6 cellular contexts compared by ENCODE assay signal in genomic region chr1:109668123-109668800, GRCh38. TPM values are rescaled to one million over a fixed set of nuclear protein-coding genes. Genes with fewer than 3 reads are reported as not detected.
DNase-seq lines count a peak whose midpoint lies in the region; ATAC-seq, FAIRE-seq and TF ChIP-seq lines count a peak whose summit lies in the region.

No MANE protein-coding gene starts in this region.

- no peak overlapping the region for H3K9ac ChIP-seq in MM.1S (ENCODE audit: low read length)

- no peak for FAIRE-seq in urothelium cell line (lab: Jason Lieb, UNC)

- H3K9me3 Mint-ChIP-seq in stimulated activated naive B cell treated with anti-CD40 and anti-IgM and Interleukin-4, amounts not matched to agents 10 μg/mL and 1 μg/mL and 100 μg/mL, for 72 hours, result peaks cover 0 to 3% of the 10 kb centered on the region in 2 donors

- H3K9me2 ChIP-seq in MM.1S (replicated peaks; ENCODE audit: insufficient read depth, low read length), result no peaks in the 10 kb centered on the region

- H4K20me1 ChIP-seq in MM.1S (ENCODE audit: insufficient read depth, low read length), result no peaks in the 10 kb centered on the region

- peak; percentile 69 to 75 for ATAC-seq in stimulated activated naive B cell treated with anti-CD40 and anti-IgM and Interleukin-4, amounts not matched to agents 10 μg/mL and 1 μg/mL and 100 μg/mL, for 72 hours (replicated peaks)
- no peak for ATAC-seq in GM18858 (IDR thresholded peaks at IDR 0.05; ENCODE audit: unreplicated experiment)

- peaks cover 14 to 23% of the 10 kb centered on the region in 2 donors for H3K4me1 Mint-ChIP-seq in stimulated activated naive B cell treated with anti-CD40 and anti-IgM and Interleukin-4, amounts not matched to agents 10 μg/mL and 1 μg/mL and 100 μg/mL, for 72 hours

- H3K4me2 ChIP-seq in MM.1S (ENCODE audit: low read depth, low read length), result peak overlapping the region; percentile 57; the same call in 1 of the 2 replicates

- H3K4me3 ChIP-seq in MM.1S (ENCODE audit: low read length), result peak overlapping the region; percentile 49; the same call in 1 of the 2 replicates
- H3K4me3 ChIP-seq in fibroblast of the aortic adventitia (ENCODE audit: low read depth, low read length), result peak overlapping the region; percentile 66

- H2AFZ ChIP-seq in MM.1S (ENCODE audit: low read length), result no peak overlapping the region

- peaks cover 0 to 2% of the 10 kb centered on the region in 2 donors for H3K36me3 Mint-ChIP-seq in stimulated activated naive B cell treated with anti-CD40 and anti-IgM and Interleukin-4, amounts not matched to agents 10 μg/mL and 1 μg/mL and 100 μg/mL, for 72 hours

- no peaks in the 10 kb centered on the region for H3F3A ChIP-seq in MM.1S (ENCODE audit: insufficient read depth, low read length)

- peak overlapping the region; percentile 75 to 83 for H3K4me3 Mint-ChIP-seq in stimulated activated naive B cell treated with anti-CD40 and anti-IgM and Interleukin-4, amounts not matched to agents 10 μg/mL and 1 μg/mL and 100 μg/mL, for 72 hours

- peak overlapping the region; percentile 20 for H3K27ac Mint-ChIP-seq in stimulated activated naive B cell treated with anti-CD40 and anti-IgM and Interleukin-4, amounts not matched to agents 10 μg/mL and 1 μg/mL and 100 μg/mL, for 72 hours

- H3K27me3 Mint-ChIP-seq in stimulated activated naive B cell treated with anti-CD40 and anti-IgM and Interleukin-4, amounts not matched to agents 10 μg/mL and 1 μg/mL and 100 μg/mL, for 72 hours, result no peaks in the 10 kb centered on the region

- TF ChIP-seq CTCF in MM.1S (IDR thresholded peaks at IDR 0.05; ENCODE audit: low read length) (no peak), fibroblast of the aortic adventitia (IDR thresholded peaks at IDR 0.05; ENCODE audit: insufficient read depth, low read length) (no peak)

- DNase-seq in MM.1S, result no peak
- no peak for DNase-seq in fibroblast of the aortic adventitia (ENCODE audit: low read depth)
- no peak for DNase-seq in stimulated activated naive B cell treated with anti-CD40 and anti-IgM and Interleukin-4, amounts not matched to agents 10 μg/mL and 1 μg/mL and 100 μg/mL, for 72 hours
- no peak for DNase-seq in NAMALWA (ENCODE audit: low spot score)
- DNase-seq in urothelium cell line (ENCODE audit: low spot score), result no peak

- no peaks in the 10 kb centered on the region for H3K36me3 ChIP-seq in MM.1S (replicated peaks; ENCODE audit: insufficient read depth, low read length)

- H3K4me1 ChIP-seq in MM.1S (ENCODE audit: low read length), result peaks cover 11% of the 10 kb centered on the region

- H3K27me3 ChIP-seq in MM.1S (replicated peaks; ENCODE audit: insufficient read depth, low read length), result no peaks in the 10 kb centered on the region

- no peak overlapping the region for H3K27ac ChIP-seq in MM.1S (ENCODE audit: low read length)

- no peaks in the 10 kb centered on the region for H3K79me2 ChIP-seq in MM.1S (ENCODE audit: low read length)

- no peaks in the 10 kb centered on the region for H3K9me3 ChIP-seq in MM.1S (replicated peaks; ENCODE audit: insufficient read depth, low read length)

RNA-seq across cellular contexts. Expression of gene GSTM2, which starts 0.4 kb away (rescaled TPM):
- total RNA-seq in fibroblast of the aortic adventitia (ENCODE audit: low replicate concordance), result 14.1 and 27.7 TPM in 2 replicates

RNA-seq across cellular contexts. Expression of gene GSTM4, which starts 12.4 kb away (rescaled TPM):
- total RNA-seq in fibroblast of the aortic adventitia (ENCODE audit: low replicate concordance), result 8.7 and 31.6 TPM in 2 replicates

RNA-seq across cellular contexts. Expression of gene GSTM1, which starts 19.4 kb away (rescaled TPM):
- 24.3 TPM in 1 of 2 replicates, not detected in the other for total RNA-seq in fibroblast of the aortic adventitia (ENCODE audit: low replicate concordance)

RNA-seq across cellular contexts. Expression of gene GSTM5, which starts 43.8 kb away (rescaled TPM):
- 6.1 and 13.0 TPM in 2 replicates for total RNA-seq in fibroblast of the aortic adventitia (ENCODE audit: low replicate concordance)

RNA-seq across cellular contexts. Expression of gene AMPD2, which starts 48.6 kb away (rescaled TPM):
- 52.0 and 67.2 TPM in 2 replicates for total RNA-seq in fibroblast of the aortic adventitia (ENCODE audit: low replicate concordance)
